Comparison of ENCODE assay signal across 8 cellular contexts in genomic region chr19:5624154-5624663, GRCh38. TPM values are rescaled to one million over a fixed set of nuclear protein-coding genes. Genes with fewer than 3 reads are reported as not detected.
DNase-seq lines count a peak whose midpoint lies in the region; ATAC-seq and TF ChIP-seq lines count a peak whose summit lies in the region.

No MANE protein-coding gene starts in this region.

- H3K4me3 ChIP-seq in AG10803 (ENCODE audit: low read length) (peak overlapping the region; percentile 100), fibroblast of pulmonary artery (replicated peaks; ENCODE audit: low read depth, low read length) (peak overlapping the region; percentile 84)

- TF ChIP-seq CTCF in AG10803 (conservative IDR thresholded peaks at IDR 0.05; ENCODE audit: low read length) (no peak), HFFc6 (IDR thresholded peaks at IDR 0.05) (no peak), fibroblast of pulmonary artery (IDR thresholded peaks at IDR 0.05; ENCODE audit: low read length, missing control alignments) (no peak), nephron progenitor cell (IDR thresholded peaks at IDR 0.05) (no peak)

- peaks cover 3% of the 10 kb centered on the region for H3K27me3 Mint-ChIP-seq in HFFc6 (ENCODE audit: insufficient read depth)
- H3K27me3 Mint-ChIP-seq in nephron progenitor cell (ENCODE audit: low read depth, poor library complexity) = peaks cover 12% of the 10 kb centered on the region

- peaks cover 69% of the 10 kb centered on the region for H3K36me3 Mint-ChIP-seq in HFFc6 (ENCODE audit: low read depth)
- peaks cover 55% of the 10 kb centered on the region for H3K36me3 Mint-ChIP-seq in nephron progenitor cell (ENCODE audit: low read depth)

- H3K27ac Mint-ChIP-seq in HFFc6 = peak overlapping the region; percentile 100
- peak overlapping the region; percentile 96 for H3K27ac Mint-ChIP-seq in nephron progenitor cell

- H3K4me3 Mint-ChIP-seq in HFFc6 (peak overlapping the region; percentile 100), nephron progenitor cell (peak overlapping the region; percentile 100)

- H3K9me3 Mint-ChIP-seq in HFFc6 (peaks cover 3% of the 10 kb centered on the region; the same call in 1 of the 2 replicates), nephron progenitor cell (peaks cover 3% of the 10 kb centered on the region)

- ATAC-seq in HG02623 (IDR thresholded peaks at IDR 0.05; ENCODE audit: unreplicated experiment) (no peak), HG03457 (IDR thresholded peaks at IDR 0.05; ENCODE audit: unreplicated experiment) (no peak)

- DNase-seq in AG10803 (ENCODE audit: low read depth) = peak; percentile 53
- DNase-seq in HFFc6 = peak; percentile 32
- DNase-seq in activated T-cell treated with anti-CD3 and anti-CD28 coated beads for 48 hours (ENCODE audit: low read depth) = peak; percentile 5
- peak; percentile 48 for DNase-seq in fibroblast of pulmonary artery (ENCODE audit: low read depth)
- DNase-seq in nephron progenitor cell = peak; percentile 30
- DNase-seq in activated CD8-positive, alpha-beta memory T cell treated with anti-CD3 and anti-CD28 coated beads, Interleukin-2, amount 50 U/mL, for 48 hours = no peak

- H3K4me1 Mint-ChIP-seq in HFFc6 (ENCODE audit: low read depth) (peaks cover 62% of the 10 kb centered on the region), nephron progenitor cell (peaks cover 71% of the 10 kb centered on the region)

RNA-seq across cellular contexts. Expression of gene SAFB, which starts 1.3 kb away (rescaled TPM):
- total RNA-seq in HFFc6 (2021; fragmentation: NEBNext Ultra II Directional; extraction: Animal tissue kit (Norgen Biotek cat#: 25700)) = 10 to 100 TPM; 41.7 to 53.6 (median 49.3) TPM

RNA-seq across cellular contexts. Expression of gene SAFB2, which starts 1.6 kb away (rescaled TPM):
- 10 to 100 TPM; 30.4 to 41.8 (median 37.3) TPM for total RNA-seq in HFFc6 (2021; fragmentation: NEBNext Ultra II Directional; extraction: Animal tissue kit (Norgen Biotek cat#: 25700))

RNA-seq across cellular contexts. Expression of gene MICOS13, which starts 56.1 kb away (rescaled TPM):
- 10 to 100 TPM; 77.9 to 91.6 (median 80.1) TPM for total RNA-seq in HFFc6 (2021; fragmentation: NEBNext Ultra II Directional; extraction: Animal tissue kit (Norgen Biotek cat#: 25700))

RNA-seq across cellular contexts. Expression of gene TINCR, which starts 56.5 kb away (rescaled TPM):
- total RNA-seq in HFFc6 (2021; fragmentation: NEBNext Ultra II Directional; extraction: Animal tissue kit (Norgen Biotek cat#: 25700)) = under 1 TPM in 5 of 6 experiments, not detected in 1; 0.05 to 0.34 (median 0.13) TPM

RNA-seq across cellular contexts. Expression of gene HSD11B1L, which starts 56.6 kb away (rescaled TPM):
- total RNA-seq in HFFc6 (2021; fragmentation: NEBNext Ultra II Directional; extraction: Animal tissue kit (Norgen Biotek cat#: 25700)) = 1 to 10 TPM; 3.5 to 9.1 (median 4.5) TPM
